12 cellular contexts compared by ENCODE assay signal in the genomic region with DNA sequence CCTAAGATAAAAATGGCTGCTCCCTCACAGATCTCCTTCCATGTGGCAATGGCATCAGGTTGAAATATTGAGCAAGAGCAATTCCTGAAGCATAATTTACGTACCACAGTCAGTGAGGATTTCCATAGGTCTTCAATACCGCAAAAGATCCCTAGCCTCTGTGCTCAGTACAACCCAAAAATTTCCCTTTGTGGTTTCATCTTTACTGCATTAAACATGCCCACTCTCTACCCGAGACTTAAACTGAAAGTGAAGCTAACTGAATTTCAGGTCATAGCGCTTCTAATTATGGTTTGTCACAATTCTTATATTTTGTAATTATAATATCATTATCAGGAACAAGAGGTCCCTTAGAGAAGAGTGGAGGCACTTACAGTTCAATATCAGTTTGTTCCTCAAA.
A peak's percentile ranks its signal among the peaks of the same experiment; 100 is the strongest.
DNase-seq lines count a peak whose midpoint lies in the region; ATAC-seq and TF ChIP-seq lines count a peak whose summit lies in the region.
"Had no signal": no experiment of that assay in that cellular context is flagged by ENCODE, and none has a peak within 500 bp of the region (broad histone marks: within the 10 kb centered on the region; RNA-seq: fewer than 3 reads in every experiment).

No MANE protein-coding gene starts in this region.

- no peak overlapping the region for H3K4me3 Mint-ChIP-seq in naive thymus-derived CD4-positive, alpha-beta T cell
- H3K4me3 Mint-ChIP-seq: central memory CD8-positive, alpha-beta T cell had no signal

- peaks cover 21% of the 10 kb centered on the region for H3K4me1 ChIP-seq in OCI-LY7 (ENCODE audit: insufficient read depth, low read length, poor library complexity, severe bottlenecking)
- H3K4me1 ChIP-seq in naive thymus-derived CD4-positive, alpha-beta T cell (ENCODE audit: control insufficient read depth in 2 of 2, insufficient read depth in 2 of 2, low read length in 2 of 2), result no peaks in the 10 kb centered on the region
- H3K4me1 ChIP-seq: left lung had no signal

- no peak for TF ChIP-seq CTCF in OCI-LY7 (conservative IDR thresholded peaks at IDR 0.05; ENCODE audit: low read length)

- no peaks in the 10 kb centered on the region for H3K4me1 Mint-ChIP-seq in naive thymus-derived CD4-positive, alpha-beta T cell
- H3K4me1 Mint-ChIP-seq: central memory CD8-positive, alpha-beta T cell had no signal

- no peaks in the 10 kb centered on the region for H3K9me2 ChIP-seq in OCI-LY7 (ENCODE audit: insufficient read depth, low read length)

- no peaks in the 10 kb centered on the region for H3K27me3 ChIP-seq in naive thymus-derived CD4-positive, alpha-beta T cell (ENCODE audit: control insufficient read depth in 2 of 2, insufficient read depth in 2 of 2, low read length in 2 of 2)
- H3K27me3 ChIP-seq: left lung had no signal

- H3K36me3 Mint-ChIP-seq in naive thymus-derived CD4-positive, alpha-beta T cell, result no peaks in the 10 kb centered on the region

- no peaks in the 10 kb centered on the region for H3K27me3 Mint-ChIP-seq in naive thymus-derived CD4-positive, alpha-beta T cell
- H3K27me3 Mint-ChIP-seq: central memory CD8-positive, alpha-beta T cell had no signal

- H3K9me3 ChIP-seq in OCI-LY7 (ENCODE audit: low read length), result no peaks in the 10 kb centered on the region
- H3K9me3 ChIP-seq in naive thymus-derived CD4-positive, alpha-beta T cell (ENCODE audit: control insufficient read depth in 2 of 3, low read length in 3 of 3), result no peaks in the 10 kb centered on the region
- H3K9me3 ChIP-seq: left lung had no signal

- POLR2A ChIA-PET in OCI-LY7 (lab: Charles Lee), result interaction anchor here (0.6 to 1.4 kb wide), 6 partner anchors 10 to 785 kb away, joined by 3 to 6 read pairs (median 3); no protein-coding TSS in a partner anchor
- POLR2A ChIA-PET in naive thymus-derived CD4-positive, alpha-beta T cell (lab: Charles Lee), result no interaction called here

- H2AFZ ChIP-seq in OCI-LY7 (ENCODE audit: low read length), result no peak overlapping the region

- H3K36me3 ChIP-seq in OCI-LY7 (ENCODE audit: insufficient read depth, low read length), result no peaks in the 10 kb centered on the region
- no peaks in the 10 kb centered on the region for H3K36me3 ChIP-seq in naive thymus-derived CD4-positive, alpha-beta T cell (ENCODE audit: control insufficient read depth in 2 of 3, insufficient read depth in 3 of 3, low read length in 3 of 3)
- H3K36me3 ChIP-seq: left lung had no signal

- ATAC-seq in GM18511 (IDR thresholded peaks at IDR 0.05; ENCODE audit: unreplicated experiment) (peak; percentile 70), GM21423 (IDR thresholded peaks at IDR 0.05; ENCODE audit: unreplicated experiment) (peak; percentile 68), HG03060 (IDR thresholded peaks at IDR 0.05; ENCODE audit: low read depth, unreplicated experiment) (peak; percentile 53)
- ATAC-seq in naive thymus-derived CD4-positive, alpha-beta T cell, result no peak
- ATAC-seq: left lung had no signal

- H3K4me3 ChIP-seq in OCI-LY7 (ENCODE audit: low read depth, low read length, poor library complexity, severe bottlenecking), result no peak overlapping the region
- no peak overlapping the region for H3K4me3 ChIP-seq in naive thymus-derived CD4-positive, alpha-beta T cell (ENCODE audit: low read length)
- H3K4me3 ChIP-seq: left lung had no signal

- DNase-seq in OCI-LY7 (ENCODE audit: low spot score), result no peak
- DNase-seq in naive thymus-derived CD4-positive, alpha-beta T cell, result no peak
- DNase-seq in NCI-H1417 (lab: John Stamatoyannopoulos, UW), result no peak
- no peak for DNase-seq in substantia nigra (lab: John Stamatoyannopoulos, UW)
- no peak for DNase-seq in dedifferentiated amniotic fluid mesenchymal stem cell (ENCODE audit: extremely low spot score)
- DNase-seq: COR-L47, left lung, T1000 had no signal

- H3K27ac ChIP-seq in OCI-LY7 (ENCODE audit: low read depth, low read length, poor library complexity, severe bottlenecking), result no peak overlapping the region
- H3K27ac ChIP-seq in naive thymus-derived CD4-positive, alpha-beta T cell (ENCODE audit: low read depth, low read length), result no peak overlapping the region
- H3K27ac ChIP-seq in substantia nigra (ENCODE audit: low read depth, low read length, poor library complexity, severe bottlenecking), result no peak overlapping the region
- H3K27ac ChIP-seq: left lung had no signal

- no peaks in the 10 kb centered on the region for H4K20me1 ChIP-seq in OCI-LY7 (ENCODE audit: insufficient read depth, low read length)

- H3K4me2 ChIP-seq in OCI-LY7 (ENCODE audit: low read length), result peak overlapping the region; percentile 24; the same call in 1 of the 2 replicates

- CTCF ChIA-PET in OCI-LY7 (lab: Charles Lee; ENCODE audit: unreplicated experiment), result no interaction called here
- CTCF ChIA-PET in naive thymus-derived CD4-positive, alpha-beta T cell (lab: Charles Lee), result no interaction called here

- no TSS peak for BruUV-seq in OCI-LY7 (replicated peaks; lab: Mats Ljungman, UMichigan)

- H3K79me2 ChIP-seq in OCI-LY7 (ENCODE audit: insufficient read depth, low read depth, low read length), result no peaks in the 10 kb centered on the region

- intact Hi-C loops in OCI-LY7 (cut with micrococcal nuclease; ENCODE audit: unreplicated experiment), result loop anchor here (5.0 kb wide), 1 partner anchor 40 kb away; no protein-coding TSS in a partner anchor
- intact Hi-C loops in naive thymus-derived CD4-positive, alpha-beta T cell (cut with micrococcal nuclease), result no loop called here

- no peak overlapping the region for H3K27ac Mint-ChIP-seq in naive thymus-derived CD4-positive, alpha-beta T cell

- H3K9me3 Mint-ChIP-seq in naive thymus-derived CD4-positive, alpha-beta T cell, result peaks cover 0 to 11% (median 2%) of the 10 kb centered on the region in 11 donors
